In the genomic region with DNA sequence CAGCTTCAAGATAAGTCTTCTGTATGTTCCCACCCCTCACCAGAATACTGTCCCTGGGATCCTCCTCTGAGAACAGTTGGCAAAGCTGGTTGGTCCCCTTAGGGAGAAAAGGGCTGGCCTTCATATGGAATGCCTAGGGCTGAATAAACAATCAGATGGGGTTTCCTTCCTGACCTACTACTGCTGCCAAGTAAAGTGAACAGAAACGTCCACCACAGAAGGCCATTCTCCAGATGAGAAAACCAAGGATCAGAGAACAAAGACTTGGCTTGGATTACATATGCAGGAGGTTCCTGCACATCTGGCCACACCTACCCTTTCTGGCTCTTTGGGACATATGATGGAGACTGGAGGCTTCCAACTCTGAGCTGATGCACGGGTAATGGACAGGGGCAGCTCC, we compare ENCODE assay signal across 21 cellular contexts.
DNase-seq lines count a peak whose midpoint lies in the region; ATAC-seq and TF ChIP-seq lines count a peak whose summit lies in the region.
"Had no signal": no experiment of that assay in that cellular context is flagged by ENCODE, and none has a peak within 500 bp of the region (broad histone marks: within the 10 kb centered on the region; RNA-seq: fewer than 3 reads in every experiment).

No MANE protein-coding gene starts in this region.

- H2AK9ac ChIP-seq in IMR-90 (replicated peaks; ENCODE audit: low read depth, low read length, poor library complexity) = no peak overlapping the region

- ATAC-seq in IMR-90 (ENCODE audit: low read depth) (peak; percentile 64), left ventricle myocardium superior (peak; percentile 30), HG02678 (IDR thresholded peaks at IDR 0.05; ENCODE audit: unreplicated experiment) (no peak), HG03460 (IDR thresholded peaks at IDR 0.05; ENCODE audit: unreplicated experiment) (no peak), GM19395 (IDR thresholded peaks at IDR 0.05; ENCODE audit: unreplicated experiment) (no peak)
- ATAC-seq: HepG2, PC-3, SK-N-SH treated with all-trans-retinoic acid at 6 μM for 48 hours had no signal

- no peak overlapping the region for H2BK120ac ChIP-seq in IMR-90 (ENCODE audit: low read depth, low read length)

- H3K9me3 ChIP-seq in IMR-90 (ENCODE audit: control insufficient read depth, insufficient read depth, low read length) = no peaks in the 10 kb centered on the region

- BruUV-seq in IMR-90 (replicated peaks; lab: Mats Ljungman, UMichigan) = no TSS peak

- H3K4me1 Mint-ChIP-seq in CD14-positive monocyte = peaks cover 91% of the 10 kb centered on the region
- H3K4me1 Mint-ChIP-seq in dendritic cell treated with granulocyte-macrophage colony-stimulating factor and Interleukin-4, amounts not matched to agents 40 ng/mL and 50 ng/mL, for 4 days (ENCODE audit: low read depth) = peaks cover 86% of the 10 kb centered on the region

- POLR2A ChIA-PET in IMR-90 (lab: Charles Lee; ENCODE audit: unreplicated experiment) = no interaction called here

- peaks cover 0 to 2% (median 0%) of the 10 kb centered on the region in 7 donors for H3K9me3 Mint-ChIP-seq in CD14-positive monocyte
- H3K9me3 Mint-ChIP-seq in dendritic cell treated with granulocyte-macrophage colony-stimulating factor and Interleukin-4, amounts not matched to agents 40 ng/mL and 50 ng/mL, for 4 days = no peaks in the 10 kb centered on the region
- H3K9me3 Mint-ChIP-seq: CD8-positive, alpha-beta memory T cell; HFFc6 had no signal

- intact Hi-C loops in CD14-positive monocyte (cut with micrococcal nuclease) = loop anchor here (5.0 to 10.0 kb wide), 4 partner anchors 42 to 149 kb away; no protein-coding TSS in a partner anchor
- intact Hi-C loops in IMR-90 (cut with micrococcal nuclease) = no loop called here
- intact Hi-C loops in dendritic cell treated with granulocyte-macrophage colony-stimulating factor and Interleukin-4, amounts not matched to agents 40 ng/mL and 50 ng/mL, for 4 days (cut with micrococcal nuclease) = no loop called here
- intact Hi-C loops in left ventricle myocardium superior (cut with micrococcal nuclease) = no loop called here

- H3K4me3 Mint-ChIP-seq in CD14-positive monocyte = no peak overlapping the region
- H3K4me3 Mint-ChIP-seq in dendritic cell treated with granulocyte-macrophage colony-stimulating factor and Interleukin-4, amounts not matched to agents 40 ng/mL and 50 ng/mL, for 4 days = no peak overlapping the region
- H3K4me3 Mint-ChIP-seq: B cell; CD8-positive, alpha-beta memory T cell; HFFc6 had no signal

- no peak overlapping the region for H3K27ac ChIP-seq in IMR-90 (ENCODE audit: insufficient read depth, low read length)

- dilution Hi-C loops in IMR-90 (cut with HindIII; ENCODE audit: low sequenced_read_pairs, unreplicated experiment) = no loop called here

- no peak overlapping the region for H2AK5ac ChIP-seq in IMR-90 (ENCODE audit: low read depth, low read length)

- H3K23ac ChIP-seq in IMR-90 (ENCODE audit: low read depth, low read length) = no peak overlapping the region

- H3K18ac ChIP-seq in IMR-90 (ENCODE audit: low read depth, low read length) = no peak overlapping the region

- no peak for TF ChIP-seq POLR2A in IMR-90 (IDR thresholded peaks at IDR 0.05; ENCODE audit: low read depth, low read length)

- H3K36me3 Mint-ChIP-seq in CD14-positive monocyte = peaks cover 0 to 7% of the 10 kb centered on the region in 2 donors
- no peaks in the 10 kb centered on the region for H3K36me3 Mint-ChIP-seq in dendritic cell treated with granulocyte-macrophage colony-stimulating factor and Interleukin-4, amounts not matched to agents 40 ng/mL and 50 ng/mL, for 4 days (ENCODE audit: low read depth)
- H3K36me3 Mint-ChIP-seq: CD8-positive, alpha-beta memory T cell had no signal

- no peak for DNase-seq in CD14-positive monocyte (ENCODE audit: low spot score)
- peak; percentile 54 for DNase-seq in IMR-90
- no peak for DNase-seq in left ventricle myocardium superior
- DNase-seq in NCI-H526 treated with DMSO at 0.1 percent for 48 hours (lab: John Stamatoyannopoulos, UW) = no peak
- DNase-seq: ACHN; CD8-positive, alpha-beta memory T cell; HFFc6; MM.1S; NCI-H1105; NCI-H187; NCI-H2171 treated with DMSO at 0.1 percent for 48 hours; NCI-H510A; NK-92 treated with Interleukin-12 subunit alpha and Interleukin-12 subunit beta, amount 100 ng/mL, for 24 hours; PC-3 had no signal

- peak overlapping the region; percentile 42 to 82 (median 69) for H3K27ac Mint-ChIP-seq in CD14-positive monocyte
- H3K27ac Mint-ChIP-seq in dendritic cell treated with granulocyte-macrophage colony-stimulating factor and Interleukin-4, amounts not matched to agents 40 ng/mL and 50 ng/mL, for 4 days = peak overlapping the region; percentile 26
- H3K27ac Mint-ChIP-seq: B cell, HFFc6 had no signal

- no peak overlapping the region for H3K4me3 ChIP-seq in IMR-90 (ENCODE audit: insufficient read depth, low read depth, low read length)

- H4K8ac ChIP-seq in IMR-90 (ENCODE audit: low read depth in 2 of 2, low read length in 2 of 2) = no peak overlapping the region

- no peaks in the 10 kb centered on the region for H3K36me3 ChIP-seq in IMR-90 (ENCODE audit: control insufficient read depth, insufficient read depth, low read length)

- peak overlapping the region; percentile 60; the same call in 1 of the 2 replicates for H3K14ac ChIP-seq in IMR-90 (replicated peaks; ENCODE audit: low read depth, low read length)

- H2BK20ac ChIP-seq in IMR-90 (ENCODE audit: low read depth, low read length) = no peak overlapping the region

- H3K27me3 ChIP-seq in IMR-90 (ENCODE audit: control insufficient read depth, insufficient read depth, low read length) = no peaks in the 10 kb centered on the region; the same call in 1 of the 2 replicates

- no peak for TF ChIP-seq RAD21 in IMR-90 (IDR thresholded peaks at IDR 0.05; ENCODE audit: low read length)

- H4K5ac ChIP-seq in IMR-90 (ENCODE audit: low read depth, low read length) = no peak overlapping the region

- H3K9me1 ChIP-seq in IMR-90 (ENCODE audit: insufficient read depth, low read length) = 0 out of 2 replicates have a peak, but pooled peaks cover 6% of the 10 kb centered on the region

- no peak overlapping the region for H4K91ac ChIP-seq in IMR-90 (ENCODE audit: insufficient read depth, low read depth, low read length)

- H2AFZ ChIP-seq in IMR-90 (replicated peaks; ENCODE audit: low read length, poor library complexity) = no peak overlapping the region

- no peak overlapping the region for H3K9ac ChIP-seq in IMR-90 (ENCODE audit: low read depth, low read length)

- no peak overlapping the region for H2BK15ac ChIP-seq in IMR-90 (ENCODE audit: low read depth, low read length)

- H2BK5ac ChIP-seq in IMR-90 (ENCODE audit: low read depth, low read length, poor library complexity, severe bottlenecking) = no peak overlapping the region

- peaks cover 7% of the 10 kb centered on the region for H3K4me1 ChIP-seq in IMR-90 (ENCODE audit: control insufficient read depth, insufficient read depth, low read length)

- H4K20me1 ChIP-seq in IMR-90 (ENCODE audit: insufficient read depth, low read length) = no peaks in the 10 kb centered on the region

- no CpG with 5 or more reads among the region's 2 CpGs for WGBS in IMR-90 (ENCODE audit: extremely low coverage in 2 of 2, insufficient read length in 1 of 2), 2 experiments

- no peaks in the 10 kb centered on the region for H3K79me1 ChIP-seq in IMR-90 (ENCODE audit: low read depth in 1 of 2, low read length in 2 of 2)

- CTCF ChIA-PET in IMR-90 (lab: Yijun Ruan, JAX) = interaction anchor here (0.8 to 1.0 kb wide), 2 partner anchors 14 to 18 kb away, joined by 3 read pairs; no protein-coding TSS in a partner anchor

- no peak overlapping the region for H3K56ac ChIP-seq in IMR-90 (ENCODE audit: extremely low read depth, insufficient read depth, low read length)

- no peak overlapping the region for H3K4ac ChIP-seq in IMR-90 (ENCODE audit: low read depth, low read length)

- H3K27me3 Mint-ChIP-seq in CD14-positive monocyte (ENCODE audit: low read depth in 3 of 3) = no peaks in the 10 kb centered on the region
- H3K27me3 Mint-ChIP-seq in dendritic cell treated with granulocyte-macrophage colony-stimulating factor and Interleukin-4, amounts not matched to agents 40 ng/mL and 50 ng/mL, for 4 days = no peaks in the 10 kb centered on the region
- H3K27me3 Mint-ChIP-seq: B cell; CD8-positive, alpha-beta memory T cell had no signal

- TF ChIP-seq CTCF in CD14-positive monocyte (IDR thresholded peaks at IDR 0.05) = no peak
- TF ChIP-seq CTCF in IMR-90 (conservative IDR thresholded peaks at IDR 0.05; ENCODE audit: low read depth, low read length) = no peak

- in situ Hi-C loops in IMR-90 (cut with MboI; ENCODE audit: low sequenced_read_pairs) = no loop called here

- 0 out of 2 replicates have a peak overlapping the region, but pooled peaks have one; percentile 2 for H3K4me2 ChIP-seq in IMR-90 (ENCODE audit: low read depth, low read length)

TF ChIP-seq in IMR-90, 13 proteins besides CTCF, POLR2A, EP300 and RAD21:
- TF ChIP-seq MAZ (IDR thresholded peaks at IDR 0.05; ENCODE audit: borderline replicate concordance, low read depth, low read length) (no peak), MXI1 (IDR thresholded peaks at IDR 0.05; ENCODE audit: borderline replicate concordance, low read depth, low read length) (no peak), NFE2L2 (IDR thresholded peaks at IDR 0.05; ENCODE audit: low read depth, low read length) (no peak), CHD1 (IDR thresholded peaks at IDR 0.05; ENCODE audit: low read depth, low read length) (no peak), RCOR1 (IDR thresholded peaks at IDR 0.05; ENCODE audit: insufficient replicate concordance, low read length) (no peak), BHLHE40 (IDR thresholded peaks at IDR 0.05; ENCODE audit: low read depth, low read length) (no peak), FOS (IDR thresholded peaks at IDR 0.05; ENCODE audit: low read depth, low read length) (no peak)
- TF ChIP-seq, protein P1, sequence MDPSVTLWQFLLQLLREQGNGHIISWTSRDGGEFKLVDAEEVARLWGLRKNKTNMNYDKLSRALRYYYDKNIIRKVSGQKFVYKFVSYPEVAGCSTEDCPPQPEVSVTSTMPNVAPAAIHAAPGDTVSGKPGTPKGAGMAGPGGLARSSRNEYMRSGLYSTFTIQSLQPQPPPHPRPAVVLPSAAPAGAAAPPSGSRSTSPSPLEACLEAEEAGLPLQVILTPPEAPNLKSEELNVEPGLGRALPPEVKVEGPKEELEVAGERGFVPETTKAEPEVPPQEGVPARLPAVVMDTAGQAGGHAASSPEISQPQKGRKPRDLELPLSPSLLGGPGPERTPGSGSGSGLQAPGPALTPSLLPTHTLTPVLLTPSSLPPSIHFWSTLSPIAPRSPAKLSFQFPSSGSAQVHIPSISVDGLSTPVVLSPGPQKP (IDR thresholded peaks at IDR 0.05; ENCODE audit: borderline replicate concordance, low read depth, low read length) = no peak
- TF ChIP-seq, protein P2, sequence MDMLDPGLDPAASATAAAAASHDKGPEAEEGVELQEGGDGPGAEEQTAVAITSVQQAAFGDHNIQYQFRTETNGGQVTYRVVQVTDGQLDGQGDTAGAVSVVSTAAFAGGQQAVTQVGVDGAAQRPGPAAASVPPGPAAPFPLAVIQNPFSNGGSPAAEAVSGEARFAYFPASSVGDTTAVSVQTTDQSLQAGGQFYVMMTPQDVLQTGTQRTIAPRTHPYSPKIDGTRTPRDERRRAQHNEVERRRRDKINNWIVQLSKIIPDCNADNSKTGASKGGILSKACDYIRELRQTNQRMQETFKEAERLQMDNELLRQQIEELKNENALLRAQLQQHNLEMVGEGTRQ (IDR thresholded peaks at IDR 0.05; ENCODE audit: low read depth, low read length) = no peak

Comparison
In these comparisons a context has a peak if more than half of its experiments do, and no peak if none do; other contexts are left out.
1. ATAC-seq: peak in IMR-90 (single experiment) and left ventricle myocardium superior (single experiment); none in HG02678 (single experiment), HG03460 (single experiment) and GM19395 (single experiment).
2. intact Hi-C loops: an anchor here in CD14-positive monocyte (5.0 to 10.0 kb wide); none called in IMR-90, dendritic cell treated with granulocyte-macrophage colony-stimulating factor and Interleukin-4, amounts not matched to agents 40 ng/mL and 50 ng/mL, for 4 days and left ventricle myocardium superior.